13 cellular contexts compared by ENCODE assay signal in the genomic region with DNA sequence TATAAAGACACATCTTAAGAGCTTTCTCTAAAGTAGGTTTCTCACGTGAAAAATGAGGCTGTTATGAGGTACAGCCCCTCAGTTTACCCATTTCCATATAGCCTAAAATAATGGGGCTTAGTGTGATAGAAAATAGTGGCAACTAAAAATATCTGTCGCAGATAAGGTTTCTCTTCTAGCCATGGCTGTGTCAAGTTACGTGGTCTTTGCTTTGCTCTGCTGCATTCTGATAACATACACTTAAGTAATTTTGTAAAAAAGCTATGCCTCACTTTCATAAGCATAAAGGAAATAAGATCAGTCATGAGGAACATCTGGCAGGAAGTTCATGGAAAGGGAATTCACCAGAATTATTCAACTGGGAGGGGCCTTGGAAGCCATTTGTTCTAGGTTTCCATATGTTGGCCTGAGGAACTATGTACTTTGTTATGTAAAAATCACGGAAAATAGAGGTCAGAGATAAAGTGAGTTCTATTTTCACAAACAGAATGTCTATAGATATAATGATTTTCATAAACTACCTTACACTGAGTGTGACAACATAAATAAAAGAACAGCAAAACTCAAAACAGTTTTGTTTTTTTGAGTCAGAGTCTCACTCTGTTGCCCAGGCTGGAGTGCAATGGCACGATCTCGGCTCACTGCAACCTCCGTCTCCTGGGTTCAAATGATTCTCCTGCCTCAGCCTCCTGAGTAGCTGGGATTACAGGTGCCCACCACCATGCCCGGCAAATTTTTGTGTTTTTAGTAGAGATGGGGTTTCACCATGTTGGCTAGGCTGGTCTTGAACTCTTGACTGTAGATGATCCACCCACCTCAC.
DNase-seq lines count a peak whose midpoint lies in the region; ATAC-seq and TF ChIP-seq lines count a peak whose summit lies in the region.
"Had no signal": no experiment of that assay in that cellular context is flagged by ENCODE, and none has a peak within 500 bp of the region (broad histone marks: within the 10 kb centered on the region; RNA-seq: fewer than 3 reads in every experiment).

No MANE protein-coding gene starts in this region.

- DNase-seq in Caki2 (ENCODE audit: low read depth), result peak; percentile 75
- peak; percentile 69 for DNase-seq in KBM-7
- DNase-seq in cardiac fibroblast (ENCODE audit: low read depth in 2 of 2), result peak; percentile 83 to 91
- peak; percentile 34 for DNase-seq in myocyte (ENCODE audit: low read depth)
- no peak for DNase-seq in NCI-H2081 (lab: John Stamatoyannopoulos, UW)
- no peak for DNase-seq in effector CD8-positive, alpha-beta T cell (lab: John Stamatoyannopoulos, UW)
- DNase-seq: activated B cell treated with CpG ODN at 0.5 μM for 24 hours, kidney, NCI-H2029 treated with DMSO at 0.1 percent for 48 hours, upper lobe of right lung had no signal

- no peaks in the 10 kb centered on the region for H3K9me3 Mint-ChIP-seq in activated T-helper 17 cell treated with anti-CD3 and anti-CD28 coated beads, Interleukin-2, amount 50 U/mL, for 72 hours
- H3K9me3 Mint-ChIP-seq: activated B cell treated with CpG ODN at 0.5 μM for 24 hours had no signal

- H3K4me3 ChIP-seq in cardiac fibroblast (replicated peaks in 1 of 2; ENCODE audit: low read depth in 2 of 2, low read length in 2 of 2), result no peak overlapping the region
- H3K4me3 ChIP-seq: breast epithelium, upper lobe of right lung had no signal

- in situ Hi-C loops in Caki2 (cut with HindIII; ENCODE audit: low pct_unique_long_range_greater_than_20kb, low sequenced_read_pairs) (no loop called here), KBM-7 (cut with MboI; ENCODE audit: low pct_unique_long_range_greater_than_20kb, low sequenced_read_pairs) (no loop called here)

- H3K4me1 Mint-ChIP-seq in activated T-helper 17 cell treated with anti-CD3 and anti-CD28 coated beads, Interleukin-2, amount 50 U/mL, for 72 hours, result peaks cover 2% of the 10 kb centered on the region

- H3K27ac Mint-ChIP-seq in activated T-helper 17 cell treated with anti-CD3 and anti-CD28 coated beads, Interleukin-2, amount 50 U/mL, for 72 hours, result no peak overlapping the region
- H3K27ac Mint-ChIP-seq: activated B cell treated with CpG ODN at 0.5 μM for 24 hours had no signal

- no peak for TF ChIP-seq CTCF in cardiac fibroblast (IDR thresholded peaks at IDR 0.05; ENCODE audit: low read depth, low read length)

- H3K27me3 Mint-ChIP-seq in activated T-helper 17 cell treated with anti-CD3 and anti-CD28 coated beads, Interleukin-2, amount 50 U/mL, for 72 hours, result peaks cover 3% of the 10 kb centered on the region
- H3K27me3 Mint-ChIP-seq: activated B cell treated with CpG ODN at 0.5 μM for 24 hours had no signal

- no peaks in the 10 kb centered on the region for H3K36me3 Mint-ChIP-seq in activated T-helper 17 cell treated with anti-CD3 and anti-CD28 coated beads, Interleukin-2, amount 50 U/mL, for 72 hours (ENCODE audit: low read depth)

- no peak overlapping the region for H3K4me3 Mint-ChIP-seq in activated T-helper 17 cell treated with anti-CD3 and anti-CD28 coated beads, Interleukin-2, amount 50 U/mL, for 72 hours
- H3K4me3 Mint-ChIP-seq: activated B cell treated with CpG ODN at 0.5 μM for 24 hours had no signal

- ATAC-seq in GM18517 (IDR thresholded peaks at IDR 0.05; ENCODE audit: unreplicated experiment), result no peak
- ATAC-seq in activated T-helper 17 cell treated with anti-CD3 and anti-CD28 coated beads, Interleukin-2, amount 50 U/mL, for 72 hours (replicated peaks), result no peak

Comparison
In these comparisons a context has a peak if more than half of its experiments do, and no peak if none do; other contexts are left out.
1. DNase-seq: peak in Caki2 (single experiment), KBM-7 (single experiment), cardiac fibroblast (2 of 2) and myocyte (single experiment); none in NCI-H2081 (0 of 2) and effector CD8-positive, alpha-beta T cell (single experiment).